16 cellular contexts compared by ENCODE assay signal in the genomic region with DNA sequence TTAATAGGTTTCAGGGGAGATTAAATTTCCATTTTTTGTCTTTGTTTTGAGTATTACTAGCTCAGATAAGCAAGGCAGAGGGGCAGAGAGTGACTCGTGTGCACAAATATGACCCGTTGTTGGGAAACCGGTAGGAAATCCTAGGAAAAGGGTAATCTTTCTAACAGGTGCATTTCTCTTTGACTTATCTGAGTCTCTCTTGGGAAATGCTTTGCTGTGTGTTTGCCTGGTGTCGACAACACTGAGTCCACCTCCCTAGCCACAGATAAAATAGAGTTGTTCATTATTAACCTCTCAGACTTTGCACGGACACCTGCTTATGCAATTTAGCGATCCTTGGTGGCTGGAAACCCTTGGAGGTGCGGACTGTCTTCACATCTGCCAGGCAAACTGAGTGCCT.
DNase-seq lines count a peak whose midpoint lies in the region; ATAC-seq lines count a peak whose summit lies in the region.
"Had no signal": no experiment of that assay in that cellular context is flagged by ENCODE, and none has a peak within 500 bp of the region (broad histone marks: within the 10 kb centered on the region; RNA-seq: fewer than 3 reads in every experiment).

No MANE protein-coding gene starts in this region.

- H3K79me2 ChIP-seq in mesendoderm (ENCODE audit: control insufficient read depth, insufficient read depth, low read length), result no peaks in the 10 kb centered on the region

- WGBS in mesendoderm (ENCODE audit: extremely low coverage, insufficient coverage, low lambda C conversion rate), result no CpG with 5 or more reads among the region's 7 CpGs

- H3K79me1 ChIP-seq in mesendoderm (ENCODE audit: low read length), result no peaks in the 10 kb centered on the region

- no peak overlapping the region for H2AK5ac ChIP-seq in mesendoderm (ENCODE audit: low read length)

- peak; percentile 12 for DNase-seq in NCI-H748 (lab: John Stamatoyannopoulos, UW; ENCODE audit: unreplicated experiment)
- no peak for DNase-seq in NCI-H748 treated with DMSO at 0.1 percent for 48 hours (lab: John Stamatoyannopoulos, UW)
- DNase-seq in amniotic epithelial cell (ENCODE audit: low read depth), result peak; percentile 31
- no peak for DNase-seq in mesendoderm
- DNase-seq in NCI-H345 treated with DMSO at 0.1 percent for 48 hours (lab: John Stamatoyannopoulos, UW; ENCODE audit: unreplicated experiment), result no peak
- DNase-seq in COR-L47 (lab: John Stamatoyannopoulos, UW), result no peak
- DNase-seq in activated T-cell treated with anti-CD3 and anti-CD28 coated beads, Interleukin-2, amount 50 U/mL, for 4 hours, result no peak
- DNase-seq: CD8-positive, alpha-beta T cell; DMS79; H9; NCI-H1417; NCI-H187 treated with DMSO at 0.1 percent for 48 hours; NCI-H226; NCI-H526 treated with DMSO at 0.1 percent for 48 hours had no signal

- no peak overlapping the region for H3K4me3 Mint-ChIP-seq in activated T-cell treated with anti-CD3 and anti-CD28 coated beads, Interleukin-2, amount 50 U/mL, for 4 hours
- H3K4me3 Mint-ChIP-seq: CD8-positive, alpha-beta T cell; H9 had no signal

- no peaks in the 10 kb centered on the region for H3K27me3 Mint-ChIP-seq in activated T-cell treated with anti-CD3 and anti-CD28 coated beads, Interleukin-2, amount 50 U/mL, for 4 hours (ENCODE audit: low read depth)

- no peak overlapping the region for H3K27ac ChIP-seq in mesendoderm (ENCODE audit: low read depth, low read length)

- H4K8ac ChIP-seq in mesendoderm (ENCODE audit: low read depth, low read length), result no peak overlapping the region

- ATAC-seq in GM19023 (IDR thresholded peaks at IDR 0.05; ENCODE audit: unreplicated experiment), result no peak
- no peak for ATAC-seq in activated T-cell treated with anti-CD3 and anti-CD28 coated beads, Interleukin-2, amount 50 U/mL, for 4 hours
- ATAC-seq: CD8-positive, alpha-beta T cell; Panc1 had no signal

- H4K5ac ChIP-seq in mesendoderm (ENCODE audit: low read length), result no peak overlapping the region

- H3K36me3 Mint-ChIP-seq in activated T-cell treated with anti-CD3 and anti-CD28 coated beads, Interleukin-2, amount 50 U/mL, for 4 hours (ENCODE audit: insufficient read depth), result peaks cover 2% of the 10 kb centered on the region
- H3K36me3 Mint-ChIP-seq: CD8-positive, alpha-beta T cell had no signal

- H3K9me3 Mint-ChIP-seq in activated T-cell treated with anti-CD3 and anti-CD28 coated beads, Interleukin-2, amount 50 U/mL, for 4 hours, result peaks cover 5% of the 10 kb centered on the region

- no peak overlapping the region for H3K56ac ChIP-seq in mesendoderm (ENCODE audit: low read length)

- H3K4ac ChIP-seq in mesendoderm (ENCODE audit: low read depth, low read length), result no peak overlapping the region

- H3K36me3 ChIP-seq in mesendoderm (ENCODE audit: control insufficient read depth, insufficient read depth, low read length), result no peaks in the 10 kb centered on the region

- no peak overlapping the region for H2BK120ac ChIP-seq in mesendoderm (ENCODE audit: low read depth, low read length)

- peaks cover under 1% of the 10 kb centered on the region for H3K4me1 Mint-ChIP-seq in activated T-cell treated with anti-CD3 and anti-CD28 coated beads, Interleukin-2, amount 50 U/mL, for 4 hours (ENCODE audit: low read depth)

- H3K4me1 ChIP-seq in mesendoderm (ENCODE audit: control insufficient read depth, low read depth, low read length), result no peaks in the 10 kb centered on the region

- no peaks in the 10 kb centered on the region for H3K27me3 ChIP-seq in mesendoderm (ENCODE audit: insufficient read depth, low read length, poor library complexity)

- H3K4me2 ChIP-seq in mesendoderm (ENCODE audit: low read length), result no peak overlapping the region

- no peak overlapping the region for H2BK15ac ChIP-seq in mesendoderm (replicated peaks; ENCODE audit: low read depth)

- no peak overlapping the region for H3K23ac ChIP-seq in mesendoderm (ENCODE audit: low read length)

- no peak overlapping the region for H2BK5ac ChIP-seq in mesendoderm (ENCODE audit: low read length)

- H3K4me3 ChIP-seq in mesendoderm (ENCODE audit: low read length), result no peak overlapping the region

- peak overlapping the region; percentile 68 for H3K18ac ChIP-seq in mesendoderm (ENCODE audit: low read length)

- H3K9ac ChIP-seq in mesendoderm (ENCODE audit: low read length), result no peak overlapping the region

Comparison
In these comparisons a context has a peak if more than half of its experiments do, and no peak if none do; other contexts are left out.
1. DNase-seq: peak in NCI-H748 (single experiment) and amniotic epithelial cell (single experiment); none in NCI-H748 treated with DMSO at 0.1 percent for 48 hours (single experiment), mesendoderm (single experiment), NCI-H345 treated with DMSO at 0.1 percent for 48 hours (single experiment), COR-L47 (single experiment) and activated T-cell treated with anti-CD3 and anti-CD28 coated beads, Interleukin-2, amount 50 U/mL, for 4 hours (single experiment).